10 cellular contexts compared by ENCODE assay signal in genomic region chr13:81487151-81487550, GRCh38.
DNase-seq lines count a peak whose midpoint lies in the region; ATAC-seq and TF ChIP-seq lines count a peak whose summit lies in the region.
"Had no signal": no experiment of that assay in that cellular context is flagged by ENCODE, and none has a peak within 500 bp of the region (broad histone marks: within the 10 kb centered on the region; RNA-seq: fewer than 3 reads in every experiment).

No MANE protein-coding gene starts in this region.

- H3K4me3 ChIP-seq in GM23338: no peak overlapping the region
- no peak overlapping the region for H3K4me3 ChIP-seq in neural cell (ENCODE audit: low read length)
- H3K4me3 ChIP-seq: mucosa of descending colon had no signal

- no peak for TF ChIP-seq RAD21 in neural cell (conservative IDR thresholded peaks at IDR 0.05)

- H3K9me3 ChIP-seq in neural cell (ENCODE audit: low read length): no peaks in the 10 kb centered on the region
- H3K9me3 ChIP-seq: mucosa of descending colon had no signal

- no peak overlapping the region for H3K27ac ChIP-seq in GM23338 (ENCODE audit: low read depth)
- H3K27ac ChIP-seq in neural cell (ENCODE audit: low read length): no peak overlapping the region
- H3K27ac ChIP-seq: HL-60 had no signal

- H3K4me2 ChIP-seq in GM23338 (no peak overlapping the region), neural cell (ENCODE audit: low read length) (no peak overlapping the region)

- DNase-seq in GM23338 (ENCODE audit: low spot score) (peak; percentile 86), NCI-H524 treated with DMSO at 0.1 percent for 48 hours (lab: John Stamatoyannopoulos, UW) (peak; percentile 6)
- DNase-seq in stimulated activated effector memory CD8-positive, alpha-beta T cell treated with anti-CD3 and anti-CD28 coated beads, Interleukin-12 subunit alpha, Interleukin-12 subunit beta, amount 100 ng/mL, for 72 hours (ENCODE audit: low spot score in 2 of 2): no peak

- H3K9me3 Mint-ChIP-seq in GM23338: no peaks in the 10 kb centered on the region
- H3K9me3 Mint-ChIP-seq in brain: peaks cover 0 to 6% (median 3%) of the 10 kb centered on the region in 5 experiments
- H3K9me3 Mint-ChIP-seq in stimulated activated effector memory CD8-positive, alpha-beta T cell treated with anti-CD3 and anti-CD28 coated beads, Interleukin-12 subunit alpha, Interleukin-12 subunit beta, amount 100 ng/mL, for 72 hours: peaks cover 8% of the 10 kb centered on the region

- H3K27me3 ChIP-seq in GM23338 (ENCODE audit: insufficient read depth): no peaks in the 10 kb centered on the region
- H3K27me3 ChIP-seq in neural cell (ENCODE audit: insufficient read depth, low read depth, low read length): no peaks in the 10 kb centered on the region

- H3K27ac Mint-ChIP-seq in GM23338 (no peak overlapping the region; the same call in 1 of the 2 replicates), brain (no peak overlapping the region)
- H3K27ac Mint-ChIP-seq in stimulated activated effector memory CD8-positive, alpha-beta T cell treated with anti-CD3 and anti-CD28 coated beads, Interleukin-12 subunit alpha, Interleukin-12 subunit beta, amount 100 ng/mL, for 72 hours: no peak overlapping the region

- H3K36me3 ChIP-seq in GM23338 (ENCODE audit: insufficient read depth) (no peaks in the 10 kb centered on the region), neural cell (ENCODE audit: insufficient read depth, low read length) (no peaks in the 10 kb centered on the region)

- H3K9ac ChIP-seq in neural cell (ENCODE audit: low read length): no peak overlapping the region

- H3K9me2 ChIP-seq in GM23338 (ENCODE audit: insufficient read depth) (no peaks in the 10 kb centered on the region), neural cell (ENCODE audit: insufficient read depth, low read length) (no peaks in the 10 kb centered on the region)

- TF ChIP-seq CTCF in GM23338 (conservative IDR thresholded peaks at IDR 0.05; ENCODE audit: low read depth in 2 of 2) (peak; percentile 78 to 81), brain (conservative IDR thresholded peaks at IDR 0.05) (peak; percentile 26 to 69), neural cell (IDR thresholded peaks at IDR 0.05; ENCODE audit: poor library complexity, severe bottlenecking) (peak; percentile 11)

- no peak for TF ChIP-seq EP300 in neural cell (conservative IDR thresholded peaks at IDR 0.05; ENCODE audit: poor library complexity, severe bottlenecking)

- peak; percentile 95 for ATAC-seq in GM23338
- ATAC-seq in HG03565 (IDR thresholded peaks at IDR 0.05; ENCODE audit: unreplicated experiment): no peak
- no peak for ATAC-seq in HG03097 (IDR thresholded peaks at IDR 0.05; ENCODE audit: low FRiP score, unreplicated experiment)
- ATAC-seq in HG03378 (IDR thresholded peaks at IDR 0.05; ENCODE audit: unreplicated experiment): no peak
- ATAC-seq in stimulated activated effector memory CD8-positive, alpha-beta T cell treated with anti-CD3 and anti-CD28 coated beads, Interleukin-12 subunit alpha, Interleukin-12 subunit beta, amount 100 ng/mL, for 72 hours: no peak
- ATAC-seq: mucosa of descending colon had no signal

- no peaks in the 10 kb centered on the region for H3K4me1 ChIP-seq in GM23338 (ENCODE audit: insufficient read depth)

- H3K36me3 Mint-ChIP-seq in GM23338 (ENCODE audit: low read depth): no peaks in the 10 kb centered on the region
- H3K36me3 Mint-ChIP-seq in brain: no peaks in the 10 kb centered on the region
- H3K36me3 Mint-ChIP-seq in stimulated activated effector memory CD8-positive, alpha-beta T cell treated with anti-CD3 and anti-CD28 coated beads, Interleukin-12 subunit alpha, Interleukin-12 subunit beta, amount 100 ng/mL, for 72 hours: no peaks in the 10 kb centered on the region

- H3K79me2 ChIP-seq in GM23338 (replicated peaks; ENCODE audit: insufficient read depth): no peaks in the 10 kb centered on the region
- no peaks in the 10 kb centered on the region for H3K79me2 ChIP-seq in neural cell (replicated peaks; ENCODE audit: insufficient read depth, low read length)

- H3K4me3 Mint-ChIP-seq in GM23338 (no peak overlapping the region), brain (no peak overlapping the region)
- H3K4me3 Mint-ChIP-seq in stimulated activated effector memory CD8-positive, alpha-beta T cell treated with anti-CD3 and anti-CD28 coated beads, Interleukin-12 subunit alpha, Interleukin-12 subunit beta, amount 100 ng/mL, for 72 hours: no peak overlapping the region

- H3K4me1 Mint-ChIP-seq in GM23338 (peaks cover 7% of the 10 kb centered on the region; the same call in 2 of the 3 replicates), brain (no peaks in the 10 kb centered on the region)
- H3K4me1 Mint-ChIP-seq in stimulated activated effector memory CD8-positive, alpha-beta T cell treated with anti-CD3 and anti-CD28 coated beads, Interleukin-12 subunit alpha, Interleukin-12 subunit beta, amount 100 ng/mL, for 72 hours: no peaks in the 10 kb centered on the region

- H4K20me1 ChIP-seq in GM23338 (replicated peaks; ENCODE audit: insufficient read depth) (no peaks in the 10 kb centered on the region), neural cell (ENCODE audit: insufficient read depth) (no peaks in the 10 kb centered on the region)

- no peak overlapping the region; the same call in 1 of the 2 replicates for H2AFZ ChIP-seq in GM23338
- H2AFZ ChIP-seq in neural cell (ENCODE audit: low read depth, low read length): no peak overlapping the region

- H3F3A ChIP-seq in GM23338 (replicated peaks; ENCODE audit: low read depth) (no peaks in the 10 kb centered on the region), neural cell (ENCODE audit: insufficient read depth, low read length, poor library complexity, severe bottlenecking) (no peaks in the 10 kb centered on the region)

- no peaks in the 10 kb centered on the region for H3K27me3 Mint-ChIP-seq in GM23338 (ENCODE audit: insufficient read depth, low read depth, poor library complexity)
- H3K27me3 Mint-ChIP-seq in brain: no peaks in the 10 kb centered on the region

TF ChIP-seq in neural cell, 6 proteins besides CTCF, POLR2A, EP300 and RAD21:
- TF ChIP-seq EZH2 (IDR thresholded peaks at IDR 0.05; ENCODE audit: borderline replicate concordance, insufficient read depth, low read length, poor library complexity, severe bottlenecking): no peak
- TF ChIP-seq TAF1 (IDR thresholded peaks at IDR 0.05; ENCODE audit: low read depth): no peak
- no peak for TF ChIP-seq POLR2AphosphoS5 (IDR thresholded peaks at IDR 0.05)
- TF ChIP-seq REST (IDR thresholded peaks at IDR 0.05; ENCODE audit: borderline replicate concordance): no peak
- no peak for TF ChIP-seq SMC3 (conservative IDR thresholded peaks at IDR 0.05; ENCODE audit: poor library complexity)

Comparison
In these comparisons a context has a peak if more than half of its experiments do, and no peak if none do; other contexts are left out.
1. DNase-seq: peak in GM23338 (single experiment) and NCI-H524 treated with DMSO at 0.1 percent for 48 hours (single experiment); none in stimulated activated effector memory CD8-positive, alpha-beta T cell treated with anti-CD3 and anti-CD28 coated beads, Interleukin-12 subunit alpha, Interleukin-12 subunit beta, amount 100 ng/mL, for 72 hours (0 of 2).
2. CTCF ChIP-seq: peak in every context shown above with its lines; median percentile 80 in GM23338; 48 in brain; 11 in neural cell.